26 cellular contexts compared by ENCODE assay signal in genomic region chr5:83745821-83746220, GRCh38. TPM values are rescaled to one million over a fixed set of nuclear protein-coding genes. Genes with fewer than 3 reads are reported as not detected.
"Had no signal": no experiment of that assay in that cellular context is flagged by ENCODE, and none has a peak within 500 bp of the region (broad histone marks: within the 10 kb centered on the region; RNA-seq: fewer than 3 reads in every experiment).

No MANE protein-coding gene starts in this region.

- H3K4me1 ChIP-seq: adrenal gland, body of pancreas had no signal

- H3K4me3 ChIP-seq: adrenal gland, body of pancreas had no signal

- H3K9me3 ChIP-seq: body of pancreas had no signal

- DNase-seq: activated CD4-positive, alpha-beta T cell treated with anti-CD3 and anti-CD28 coated beads for 48 hours; activated CD4-positive, alpha-beta T cell treated with anti-CD3 and anti-CD28 coated beads, Interleukin-2, amount 50 U/mL, for 4 hours; activated CD4-positive, CD25-positive, alpha-beta regulatory T cell treated with anti-CD3 and anti-CD28 coated beads, Interleukin-2, amount 50 U/mL, for 72 hours; activated CD8-positive, alpha-beta memory T cell treated with anti-CD3 and anti-CD28 coated beads, Interleukin-2, amount 50 U/mL, for 48 hours; activated CD8-positive, alpha-beta T cell treated with anti-CD3 and anti-CD28 coated beads, Interleukin-2, amount 10 ng/mL, durations not matched to agents 7 days and 5 days; activated naive CD4-positive, alpha-beta T cell treated with anti-CD3 and anti-CD28 coated beads, Interleukin-2, amount 50 U/mL, for 16 hours; activated naive CD8-positive, alpha-beta T cell treated with anti-CD3 and anti-CD28 coated beads, Interleukin-2, amount 10 ng/mL, durations not matched to agents 7 days and 5 days; activated T-cell treated with anti-CD3 and anti-CD28 coated beads, Interleukin-2, amount 50 U/mL, for 1 hour; adrenal gland; aorta; body of pancreas; central memory CD4-positive, alpha-beta T cell; NCI-H1092; NCI-H1417; NCI-H2029; NCI-H2107; NCI-H345; NCI-H510A; NCI-H69; NK-92 treated with Interleukin-12 subunit alpha and Interleukin-12 subunit beta, amount 100 ng/mL, for 24 hours; OCI-M1; RPMI8226; T-helper 17 cell; T-helper 9 cell had no signal

- H3K27me3 ChIP-seq: adrenal gland, body of pancreas had no signal

- H3K36me3 ChIP-seq: adrenal gland had no signal

- H3K27ac ChIP-seq: adrenal gland, body of pancreas had no signal

RNA-seq across cellular contexts. Expression of gene HAPLN1, which starts 25.2 kb away (rescaled TPM):
- total RNA-seq: activated CD8-positive, alpha-beta T cell treated with anti-CD3 and anti-CD28 coated beads, Interleukin-2, amount 10 ng/mL, durations not matched to agents 7 days and 5 days; activated naive CD8-positive, alpha-beta T cell treated with anti-CD3 and anti-CD28 coated beads, Interleukin-2, amount 10 ng/mL, durations not matched to agents 7 days and 5 days; adrenal gland; body of pancreas; bronchial epithelial cell; MCF 10A; T-helper 17 cell had no signal
- polyA plus RNA-seq: adrenal gland had no signal
